In the genomic region with DNA sequence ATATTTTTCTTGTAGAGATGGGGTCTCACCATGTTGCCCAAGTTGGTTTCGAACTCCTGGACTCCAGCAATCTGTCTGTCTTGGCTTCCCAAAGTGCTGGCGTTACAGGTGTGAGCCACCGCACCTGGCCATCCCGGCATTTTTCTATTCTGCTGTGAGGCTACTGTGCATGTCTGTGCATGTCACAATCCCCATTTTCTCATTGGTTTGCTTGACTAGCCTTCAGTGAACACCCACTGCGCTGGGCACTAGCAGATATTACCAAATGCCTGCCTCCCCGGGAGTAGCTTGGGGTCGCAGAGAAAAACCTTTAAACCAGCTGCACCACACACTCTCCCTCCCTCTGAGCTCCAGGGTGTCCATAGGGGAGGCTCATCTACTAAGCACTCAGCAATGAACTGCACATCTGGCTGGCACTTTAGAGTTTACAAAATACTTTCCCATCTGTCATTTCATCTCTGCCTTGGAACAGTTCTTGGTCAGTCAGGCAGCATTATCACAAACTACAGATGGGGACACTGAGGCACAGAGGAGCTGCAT, we compare ENCODE assay signal across 2 cellular contexts.
TF ChIP-seq lines count a peak whose summit lies in the region.

No MANE protein-coding gene starts in this region.

TF ChIP-seq in HCT116, 20 proteins besides CTCF, POLR2A, EP300 and RAD21 (continued from another document):
- no peak for TF ChIP-seq ZNF274 (IDR thresholded peaks at IDR 0.05; ENCODE audit: low read depth, low read length)
- no peak for TF ChIP-seq SRF (IDR thresholded peaks at IDR 0.05; ENCODE audit: low read depth)
- TF ChIP-seq, protein P1, sequence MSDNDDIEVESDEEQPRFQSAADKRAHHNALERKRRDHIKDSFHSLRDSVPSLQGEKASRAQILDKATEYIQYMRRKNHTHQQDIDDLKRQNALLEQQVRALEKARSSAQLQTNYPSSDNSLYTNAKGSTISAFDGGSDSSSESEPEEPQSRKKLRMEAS (IDR thresholded peaks at IDR 0.05): no peak
- TF ChIP-seq, protein P2, sequence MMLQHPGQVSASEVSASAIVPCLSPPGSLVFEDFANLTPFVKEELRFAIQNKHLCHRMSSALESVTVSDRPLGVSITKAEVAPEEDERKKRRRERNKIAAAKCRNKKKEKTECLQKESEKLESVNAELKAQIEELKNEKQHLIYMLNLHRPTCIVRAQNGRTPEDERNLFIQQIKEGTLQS (IDR thresholded peaks at IDR 0.05): no peak
- no peak for TF ChIP-seq ELF1 (IDR thresholded peaks at IDR 0.05; ENCODE audit: borderline replicate concordance, low read depth)
- TF ChIP-seq EZH2phosphoT487 (IDR thresholded peaks at IDR 0.05; ENCODE audit: borderline replicate concordance): no peak
- no peak for TF ChIP-seq CEBPB (IDR thresholded peaks at IDR 0.05; ENCODE audit: low read depth)
- no peak for TF ChIP-seq SP1 (IDR thresholded peaks at IDR 0.05; ENCODE audit: low read depth)
- TF ChIP-seq TCF7L2 (IDR thresholded peaks at IDR 0.05; ENCODE audit: borderline replicate concordance, extremely low read depth, insufficient read depth, insufficient read length): no peak
- no peak for TF ChIP-seq FOSL1 (IDR thresholded peaks at IDR 0.05; ENCODE audit: low read depth)
- TF ChIP-seq ZFX (IDR thresholded peaks at IDR 0.05): no peak
TF ChIP-seq in HCT116: peak in this region for 0.

TF ChIP-seq in WTC11, 78 proteins besides CTCF, POLR2A, EP300 and RAD21:
- TF ChIP-seq ERG (CRISPR knock-in tag; IDR thresholded peaks at IDR 0.05) (no peak), ZNF232 (CRISPR knock-in tag; IDR thresholded peaks at IDR 0.05) (no peak)
